Comparison of ENCODE assay signal across 35 cellular contexts in the genomic region with DNA sequence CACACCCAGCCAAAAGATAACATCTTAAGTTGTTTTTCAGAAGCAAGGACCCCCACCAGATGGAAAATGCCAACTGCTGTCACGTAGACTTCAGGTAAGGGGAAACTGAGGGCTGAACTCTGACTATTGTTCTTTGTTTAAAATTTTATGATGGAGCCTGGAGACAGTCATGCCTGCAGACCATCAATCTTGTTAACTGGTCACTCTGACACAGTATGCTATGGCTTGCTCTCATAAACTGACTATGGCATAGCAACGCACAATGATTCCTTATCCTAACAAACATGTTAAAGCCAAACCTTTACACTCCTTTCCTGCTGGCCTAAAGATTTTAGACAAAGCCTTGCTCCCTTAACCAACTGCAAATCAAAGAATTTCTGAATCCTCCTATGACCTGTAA.
"Had no signal": no experiment of that assay in that cellular context is flagged by ENCODE, and none has a peak within 500 bp of the region (broad histone marks: within the 10 kb centered on the region; RNA-seq: fewer than 3 reads in every experiment).

No MANE protein-coding gene starts in this region.

- H3K36me3 ChIP-seq: MG63 had no signal

- H3K4me3 ChIP-seq: MG63 had no signal

- DNase-seq: Karpas-422, Kasumi-1, MG63, MM.1S, MV-4-11, NCI-H1048, NCI-H1092, NCI-H1092 treated with DMSO at 0.1 percent for 48 hours, NCI-H1105, NCI-H1105 treated with DMSO at 0.1 percent for 48 hours, NCI-H1417, NCI-H1417 treated with DMSO at 0.1 percent for 48 hours, NCI-H1436, NCI-H146, NCI-H1694, NCI-H1694 treated with DMSO at 0.1 percent for 48 hours, NCI-H187, NCI-H187 treated with DMSO at 0.1 percent for 48 hours, NCI-H1930, NCI-H2029, NCI-H2029 treated with DMSO at 0.1 percent for 48 hours, NCI-H2081, NCI-H2081 treated with DMSO at 0.1 percent for 48 hours, NCI-H2107, NCI-H2171, NCI-H2171 treated with DMSO at 0.1 percent for 48 hours, NCI-H2227 treated with DMSO at 0.1 percent for 48 hours, NCI-H226, NCI-H345, NCI-H446, NCI-H446 treated with DMSO at 0.1 percent for 48 hours, NCI-H510A, NCI-H510A treated with DMSO at 0.1 percent for 48 hours, NCI-H524 had no signal

- H3K27ac ChIP-seq: KMS-11 had no signal
